8 cellular contexts compared by ENCODE assay signal in genomic region chr1:178532392-178532791, GRCh38. TPM values are rescaled to one million over a fixed set of nuclear protein-coding genes. Genes with fewer than 3 reads are reported as not detected.
DNase-seq lines count a peak whose midpoint lies in the region; ATAC-seq and TF ChIP-seq lines count a peak whose summit lies in the region.

No MANE protein-coding gene starts in this region.

- DNase-seq in CD14-positive monocyte (ENCODE audit: low spot score) (peak; percentile 71), HT-29 (ENCODE audit: low spot score) (peak; percentile 95), NOMO-1 treated with dmso at 0.1 percent for 144 hours (lab: John Stamatoyannopoulos, UW; ENCODE audit: unreplicated experiment) (peak; percentile 2), epithelial cell of esophagus (ENCODE audit: low read depth) (peak; percentile 82), mucosa of gallbladder (ENCODE audit: low spot score) (peak; percentile 86)
- peak; percentile 17 for DNase-seq in activated CD8-positive, alpha-beta memory T cell treated with anti-CD3 and anti-CD28 coated beads, Interleukin-2, amount 50 U/mL, for 1 hour (ENCODE audit: extremely low read depth)
- peak; percentile 60 for DNase-seq in stimulated activated CD8-positive, alpha-beta memory T cell treated with anti-CD3 and anti-CD28 coated beads, Interleukin-4, amount 100 ng/mL, for 24 hours (ENCODE audit: low read depth)

- peak; percentile 93 for TF ChIP-seq CTCF in CD14-positive monocyte (IDR thresholded peaks at IDR 0.05)
- peak; percentile 87 for TF ChIP-seq CTCF in epithelial cell of esophagus (IDR thresholded peaks at IDR 0.05; ENCODE audit: insufficient read depth, low read depth, low read length, missing control alignments)

- no peaks in the 10 kb centered on the region for H3K36me3 Mint-ChIP-seq in CD14-positive monocyte

- peaks cover 8% of the 10 kb centered on the region for H3K4me1 Mint-ChIP-seq in CD14-positive monocyte

- peak; percentile 85 for ATAC-seq in GM19455 (IDR thresholded peaks at IDR 0.05; ENCODE audit: unreplicated experiment)

- no peak overlapping the region for H3K27ac Mint-ChIP-seq in CD14-positive monocyte

- intact Hi-C loops in CD14-positive monocyte (cut with micrococcal nuclease) = loop anchor here in 1 of 2 donors (5.0 to 10.0 kb wide), 2 partner anchors 470 to 842 kb away; no protein-coding TSS in a partner anchor

- peaks cover 0 to 3% (median 0%) of the 10 kb centered on the region in 3 donors for H3K27me3 Mint-ChIP-seq in CD14-positive monocyte (ENCODE audit: low read depth in 3 of 3)

- H3K4me3 Mint-ChIP-seq in CD14-positive monocyte = peak overlapping the region in 1 of 2 donors; percentile 31

- peaks cover 0 to 2% (median 0%) of the 10 kb centered on the region in 7 donors for H3K9me3 Mint-ChIP-seq in CD14-positive monocyte

- no peak overlapping the region for H3K4me3 ChIP-seq in epithelial cell of esophagus (ENCODE audit: low read length)

RNA-seq across cellular contexts. Expression of gene TEX35, which starts 19.5 kb away (rescaled TPM):
- not detected for polyA plus RNA-seq in CD14-positive monocyte
- not detected in 2 replicates for total RNA-seq in HT-29 (2014; rRNA removed; shearing (Covaris generic))
- not detected for total RNA-seq in mucosa of gallbladder

RNA-seq across cellular contexts. Expression of gene CLEC20A, which starts 35.6 kb away (rescaled TPM):
- polyA plus RNA-seq in CD14-positive monocyte = not detected
- not detected in 2 replicates for total RNA-seq in HT-29 (2014; rRNA removed; shearing (Covaris generic))
- 0.20 TPM for total RNA-seq in mucosa of gallbladder

Comparison
In these comparisons a context has a peak if more than half of its experiments do, and no peak if none do; other contexts are left out.
1. DNase-seq: peak in every context shown above with its lines; median percentile 95 in HT-29; 86 in mucosa of gallbladder; 82 in epithelial cell of esophagus; 71 in CD14-positive monocyte; 60 in stimulated activated CD8-positive, alpha-beta memory T cell treated with anti-CD3 and anti-CD28 coated beads, Interleukin-4, amount 100 ng/mL, for 24 hours; 17 in activated CD8-positive, alpha-beta memory T cell treated with anti-CD3 and anti-CD28 coated beads, Interleukin-2, amount 50 U/mL, for 1 hour; 2 in NOMO-1 treated with dmso at 0.1 percent for 144 hours.